ENCODE assay signal across 8 cellular contexts in the genomic region with DNA sequence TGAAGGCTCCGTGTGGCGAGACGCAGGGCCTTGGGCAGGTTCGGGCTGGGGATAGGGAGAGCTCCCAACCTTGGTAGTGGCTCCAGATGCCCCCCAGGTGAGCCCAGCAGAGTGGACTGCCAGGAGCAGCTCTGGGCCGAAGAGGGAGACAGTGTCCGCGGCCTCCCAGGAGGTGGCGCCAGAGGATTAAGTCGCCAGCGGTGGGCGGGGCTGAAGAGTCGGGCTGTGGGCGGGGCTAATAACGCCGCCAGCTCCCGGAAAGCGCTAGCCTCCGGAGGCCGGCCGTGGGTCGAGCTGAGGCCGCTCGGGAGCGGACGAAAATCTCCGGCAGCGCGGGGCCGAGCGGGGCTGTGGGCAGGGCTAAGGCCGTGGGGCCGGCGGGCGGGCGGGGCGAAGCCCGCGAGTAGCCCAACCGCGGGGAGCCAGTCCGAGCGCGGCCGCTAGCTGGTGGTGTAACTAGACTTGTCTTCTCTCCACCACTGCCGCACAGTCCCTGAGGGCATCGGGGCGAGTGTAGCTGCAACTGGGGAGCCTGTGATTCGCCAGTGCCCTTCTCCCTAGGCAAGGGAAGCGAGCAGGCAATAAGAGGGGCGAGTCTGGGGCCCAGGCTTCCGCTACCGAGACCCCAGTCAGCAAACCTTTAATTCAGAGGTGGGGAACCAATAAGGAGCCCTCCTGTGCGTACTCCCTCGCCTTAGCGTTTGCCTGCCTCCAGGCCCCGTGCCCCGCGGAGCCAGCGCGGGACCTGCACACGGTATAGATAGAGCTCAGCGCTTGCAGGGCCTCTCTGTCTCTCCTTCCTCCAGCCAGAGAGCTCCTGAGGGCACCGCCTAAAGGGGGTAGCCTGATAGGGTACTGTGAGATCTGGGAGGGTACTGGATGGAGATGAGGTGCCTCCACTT. TPM values are rescaled to one million over a fixed set of nuclear protein-coding genes. Genes with fewer than 3 reads are reported as not detected.
DNase-seq lines count a peak whose midpoint lies in the region; ATAC-seq and TF ChIP-seq lines count a peak whose summit lies in the region.

No MANE protein-coding gene starts in this region.

- H3K27me3 ChIP-seq in mucosa of stomach (ENCODE audit: control insufficient read depth, insufficient read depth, low read length): no peaks in the 10 kb centered on the region

- peak overlapping the region; percentile 67 for H3K9ac ChIP-seq in mucosa of stomach (ENCODE audit: low read length)

- no peaks in the 10 kb centered on the region for H3K9me3 ChIP-seq in mucosa of stomach (ENCODE audit: control insufficient read depth, low read length)

- DNase-seq in DMS53 treated with DMSO at 0.1 percent for 48 hours (lab: John Stamatoyannopoulos, UW; ENCODE audit: unreplicated experiment) (peak; percentile 46), OCI-M2 (lab: John Stamatoyannopoulos, UW; ENCODE audit: unreplicated experiment) (peak; percentile 64), epithelial cell of proximal tubule (ENCODE audit: low read depth) (peak; percentile 37)
- DNase-seq in Jurkat, Clone E6-1 (ENCODE audit: low read depth, low spot score): peak; percentile 62
- peak; percentile 95 for DNase-seq in activated T-cell treated with anti-CD3 and anti-CD28 coated beads, Interleukin-2, amount 50 U/mL, for 1 hour
- peak; percentile 98 for DNase-seq in stimulated activated CD8-positive, alpha-beta memory T cell treated with anti-CD3 and anti-CD28 coated beads, Interleukin-4, amount 100 ng/mL, for 48 hours

- peak; percentile 77 for TF ChIP-seq CTCF in epithelial cell of proximal tubule (conservative IDR thresholded peaks at IDR 0.05; ENCODE audit: low read depth, low read length)

- ATAC-seq in GM21619 (IDR thresholded peaks at IDR 0.05; ENCODE audit: unreplicated experiment): peak; percentile 87

- H3K4me3 ChIP-seq in Jurkat, Clone E6-1 (ENCODE audit: low read length): peak overlapping the region; percentile 62
- H3K4me3 ChIP-seq in epithelial cell of proximal tubule (ENCODE audit: low read depth, low read length): peak overlapping the region; percentile 57
- H3K4me3 ChIP-seq in mucosa of stomach (ENCODE audit: low read length): peak overlapping the region; percentile 36

- H3K4me1 ChIP-seq in mucosa of stomach (ENCODE audit: control insufficient read depth, insufficient read depth, low read length): peaks cover 12% of the 10 kb centered on the region

- no peaks in the 10 kb centered on the region for H3K36me3 ChIP-seq in mucosa of stomach (ENCODE audit: control insufficient read depth, insufficient read depth, low read length)

RNA-seq across cellular contexts. Expression of a gene that starts 14.4 kb away (rescaled TPM):
- polyA plus RNA-seq in Jurkat, Clone E6-1 (2012; ENCODE audit: insufficient read depth, insufficient read length): 0.75 TPM
- total RNA-seq in epithelial cell of proximal tubule: under 0.01 and 0.46 TPM in 2 replicates

Comparison
In these comparisons a context has a peak if more than half of its experiments do, and no peak if none do; other contexts are left out.
1. Peak in every context shown above with its lines: DNase-seq, ATAC-seq and H3K4me3 ChIP-seq.
2. DNase-seq: peak in every context shown above with its lines; median percentile 98 in stimulated activated CD8-positive, alpha-beta memory T cell treated with anti-CD3 and anti-CD28 coated beads, Interleukin-4, amount 100 ng/mL, for 48 hours; 95 in activated T-cell treated with anti-CD3 and anti-CD28 coated beads, Interleukin-2, amount 50 U/mL, for 1 hour; 64 in OCI-M2; 62 in Jurkat, Clone E6-1; 46 in DMS53 treated with DMSO at 0.1 percent for 48 hours; 37 in epithelial cell of proximal tubule.